16 cellular contexts compared by ENCODE assay signal in genomic region chr6:153957409-153957808, GRCh38.
A peak's percentile ranks its signal among the peaks of the same experiment; 100 is the strongest.
DNase-seq lines count a peak whose midpoint lies in the region; ATAC-seq and TF ChIP-seq lines count a peak whose summit lies in the region.
"Had no signal": no experiment of that assay in that cellular context is flagged by ENCODE, and none has a peak within 500 bp of the region (broad histone marks: within the 10 kb centered on the region; RNA-seq: fewer than 3 reads in every experiment).

No MANE protein-coding gene starts in this region.

- H3K4me3 ChIP-seq in esophagus muscularis mucosa = no peak overlapping the region
- H3K4me3 ChIP-seq: lung, upper lobe of left lung had no signal

- DNase-seq in CD14-positive monocyte (ENCODE audit: low spot score) = no peak
- DNase-seq in effector CD4-positive, alpha-beta T cell = no peak
- DNase-seq in esophagus muscularis mucosa (ENCODE audit: extremely low spot score) = no peak
- DNase-seq in GDM1 (lab: John Stamatoyannopoulos, UW) = no peak
- DNase-seq in activated T-helper 2 cell treated with anti-CD3 and anti-CD28 coated beads, Interferon-gamma antibody, Interleukin-2, Interleukin-4, amounts not matched to agents 10 μg/mL and 5 μg/mL and 100 μg/mL, durations not matched to agents 14 hours and 24 hours and 36 hours (ENCODE audit: low spot score) = no peak
- DNase-seq: ACHN, activated gamma-delta T cell, NCI-H1436 treated with DMSO at 0.1 percent for 48 hours, upper lobe of left lung had no signal

- no peaks in the 10 kb centered on the region for H3K27me3 Mint-ChIP-seq in CD14-positive monocyte (ENCODE audit: low read depth in 3 of 3)
- H3K27me3 Mint-ChIP-seq in activated T-helper 2 cell treated with anti-CD3 and anti-CD28 coated beads, Interferon-gamma antibody, Interleukin-2, Interleukin-4, amounts not matched to agents 10 μg/mL and 5 μg/mL and 100 μg/mL, durations not matched to agents 14 hours and 24 hours and 36 hours (ENCODE audit: low read depth) = no peaks in the 10 kb centered on the region

- no peaks in the 10 kb centered on the region for H3K9me3 ChIP-seq in esophagus muscularis mucosa
- H3K9me3 ChIP-seq: upper lobe of left lung had no signal

- TF ChIP-seq EP300 in esophagus muscularis mucosa (IDR thresholded peaks at IDR 0.05) = no peak

- no peaks in the 10 kb centered on the region for H3K27me3 ChIP-seq in esophagus muscularis mucosa
- H3K27me3 ChIP-seq: foreskin keratinocyte, upper lobe of left lung had no signal

- no peaks in the 10 kb centered on the region for H3K36me3 ChIP-seq in esophagus muscularis mucosa
- H3K36me3 ChIP-seq: upper lobe of left lung had no signal

- TF ChIP-seq CTCF in CD14-positive monocyte (IDR thresholded peaks at IDR 0.05) (no peak), esophagus muscularis mucosa (IDR thresholded peaks at IDR 0.05) (no peak)

- intact Hi-C loops in CD14-positive monocyte (cut with micrococcal nuclease) (no loop called here), esophagus muscularis mucosa (cut with DNase I) (no loop called here)
- intact Hi-C loops in activated T-helper 2 cell treated with anti-CD3 and anti-CD28 coated beads, Interferon-gamma antibody, Interleukin-2, Interleukin-4, amounts not matched to agents 10 μg/mL and 5 μg/mL and 100 μg/mL, durations not matched to agents 14 hours and 24 hours and 36 hours (cut with micrococcal nuclease) = no loop called here

- H3K4me3 Mint-ChIP-seq in CD14-positive monocyte = peak overlapping the region in 1 of 2 donors; percentile 64
- H3K4me3 Mint-ChIP-seq in activated T-helper 2 cell treated with anti-CD3 and anti-CD28 coated beads, Interferon-gamma antibody, Interleukin-2, Interleukin-4, amounts not matched to agents 10 μg/mL and 5 μg/mL and 100 μg/mL, durations not matched to agents 14 hours and 24 hours and 36 hours (ENCODE audit: low read depth) = no peak overlapping the region
- H3K4me3 Mint-ChIP-seq: WTC11 had no signal

- no peak for TF ChIP-seq POLR2A in esophagus muscularis mucosa (IDR thresholded peaks at IDR 0.05; ENCODE audit: low read depth)

- ATAC-seq in GM19395 (IDR thresholded peaks at IDR 0.05; ENCODE audit: unreplicated experiment) (peak; percentile 98), HG02840 (IDR thresholded peaks at IDR 0.05; ENCODE audit: low FRiP score, unreplicated experiment) (peak; percentile 93), HG03520 (IDR thresholded peaks at IDR 0.05; ENCODE audit: unreplicated experiment) (peak; percentile 90)
- ATAC-seq: foreskin keratinocyte, Panc1, WTC11 had no signal

- WGBS in esophagus muscularis mucosa = 80% methylated on average over 4 of the region's 4 CpGs

- peak overlapping the region in 5 of 7 donors; percentile 6 to 17 (median 12) for H3K27ac Mint-ChIP-seq in CD14-positive monocyte
- no peak overlapping the region for H3K27ac Mint-ChIP-seq in activated T-helper 2 cell treated with anti-CD3 and anti-CD28 coated beads, Interferon-gamma antibody, Interleukin-2, Interleukin-4, amounts not matched to agents 10 μg/mL and 5 μg/mL and 100 μg/mL, durations not matched to agents 14 hours and 24 hours and 36 hours
- H3K27ac Mint-ChIP-seq: WTC11 had no signal

- H3K36me3 Mint-ChIP-seq in CD14-positive monocyte = no peaks in the 10 kb centered on the region
- H3K36me3 Mint-ChIP-seq in activated T-helper 2 cell treated with anti-CD3 and anti-CD28 coated beads, Interferon-gamma antibody, Interleukin-2, Interleukin-4, amounts not matched to agents 10 μg/mL and 5 μg/mL and 100 μg/mL, durations not matched to agents 14 hours and 24 hours and 36 hours (ENCODE audit: low read depth) = no peaks in the 10 kb centered on the region

- peaks cover 0 to 5% (median 3%) of the 10 kb centered on the region in 7 donors for H3K9me3 Mint-ChIP-seq in CD14-positive monocyte
- H3K9me3 Mint-ChIP-seq in activated T-helper 2 cell treated with anti-CD3 and anti-CD28 coated beads, Interferon-gamma antibody, Interleukin-2, Interleukin-4, amounts not matched to agents 10 μg/mL and 5 μg/mL and 100 μg/mL, durations not matched to agents 14 hours and 24 hours and 36 hours = no peaks in the 10 kb centered on the region

- H3K27ac ChIP-seq in esophagus muscularis mucosa (replicated peaks in 1 of 4) = no peak overlapping the region
- H3K27ac ChIP-seq: foreskin keratinocyte, upper lobe of left lung had no signal

- peaks cover 0 to 4% (median 0%) of the 10 kb centered on the region in 4 donors for H3K4me1 ChIP-seq in esophagus muscularis mucosa
- H3K4me1 ChIP-seq: foreskin keratinocyte, upper lobe of left lung had no signal

- H3K4me1 Mint-ChIP-seq in CD14-positive monocyte = peaks cover 20% of the 10 kb centered on the region
- H3K4me1 Mint-ChIP-seq in activated T-helper 2 cell treated with anti-CD3 and anti-CD28 coated beads, Interferon-gamma antibody, Interleukin-2, Interleukin-4, amounts not matched to agents 10 μg/mL and 5 μg/mL and 100 μg/mL, durations not matched to agents 14 hours and 24 hours and 36 hours (ENCODE audit: low read depth) = no peaks in the 10 kb centered on the region
